In the genomic region with DNA sequence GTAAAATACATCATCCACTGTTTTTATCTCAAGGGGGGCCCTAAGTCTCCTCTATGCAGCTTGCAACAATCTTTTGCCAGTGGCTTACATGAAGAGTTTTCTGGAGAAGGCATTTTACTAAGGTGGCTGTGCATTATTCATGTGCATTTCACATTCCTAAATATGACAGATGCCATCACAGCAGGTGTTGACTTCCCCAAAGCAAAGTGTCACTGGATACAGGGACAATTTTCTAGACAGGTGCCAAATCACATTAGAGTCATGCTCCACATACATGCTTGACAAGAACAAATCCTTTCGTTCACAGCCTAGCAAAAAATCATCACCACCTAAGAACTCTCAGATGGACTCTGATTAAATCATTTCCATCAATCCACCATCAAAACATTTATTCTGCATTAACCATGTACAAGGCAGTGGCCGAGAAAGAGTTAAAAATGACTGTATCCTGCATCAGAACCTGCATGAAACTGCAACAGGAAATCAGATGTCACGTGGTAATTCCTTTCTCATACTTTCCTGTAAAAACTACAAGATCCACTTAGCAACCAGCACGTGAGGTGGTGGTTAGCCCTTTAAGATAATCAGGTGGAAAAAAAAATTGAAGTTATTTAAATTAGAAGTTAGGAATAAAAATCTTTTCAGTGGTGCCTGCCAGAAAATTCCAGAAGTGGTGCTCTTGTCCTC, we compare ENCODE assay signal across 1 cellular context.
TF ChIP-seq lines count a peak whose summit lies in the region.

No MANE protein-coding gene starts in this region.

TF ChIP-seq in HCT116, 20 proteins besides CTCF, POLR2A, EP300 and RAD21 (continued from another document):
- no peak for TF ChIP-seq TCF7L2 (IDR thresholded peaks at IDR 0.05; ENCODE audit: borderline replicate concordance, extremely low read depth, insufficient read depth, insufficient read length)
- TF ChIP-seq, protein P1, sequence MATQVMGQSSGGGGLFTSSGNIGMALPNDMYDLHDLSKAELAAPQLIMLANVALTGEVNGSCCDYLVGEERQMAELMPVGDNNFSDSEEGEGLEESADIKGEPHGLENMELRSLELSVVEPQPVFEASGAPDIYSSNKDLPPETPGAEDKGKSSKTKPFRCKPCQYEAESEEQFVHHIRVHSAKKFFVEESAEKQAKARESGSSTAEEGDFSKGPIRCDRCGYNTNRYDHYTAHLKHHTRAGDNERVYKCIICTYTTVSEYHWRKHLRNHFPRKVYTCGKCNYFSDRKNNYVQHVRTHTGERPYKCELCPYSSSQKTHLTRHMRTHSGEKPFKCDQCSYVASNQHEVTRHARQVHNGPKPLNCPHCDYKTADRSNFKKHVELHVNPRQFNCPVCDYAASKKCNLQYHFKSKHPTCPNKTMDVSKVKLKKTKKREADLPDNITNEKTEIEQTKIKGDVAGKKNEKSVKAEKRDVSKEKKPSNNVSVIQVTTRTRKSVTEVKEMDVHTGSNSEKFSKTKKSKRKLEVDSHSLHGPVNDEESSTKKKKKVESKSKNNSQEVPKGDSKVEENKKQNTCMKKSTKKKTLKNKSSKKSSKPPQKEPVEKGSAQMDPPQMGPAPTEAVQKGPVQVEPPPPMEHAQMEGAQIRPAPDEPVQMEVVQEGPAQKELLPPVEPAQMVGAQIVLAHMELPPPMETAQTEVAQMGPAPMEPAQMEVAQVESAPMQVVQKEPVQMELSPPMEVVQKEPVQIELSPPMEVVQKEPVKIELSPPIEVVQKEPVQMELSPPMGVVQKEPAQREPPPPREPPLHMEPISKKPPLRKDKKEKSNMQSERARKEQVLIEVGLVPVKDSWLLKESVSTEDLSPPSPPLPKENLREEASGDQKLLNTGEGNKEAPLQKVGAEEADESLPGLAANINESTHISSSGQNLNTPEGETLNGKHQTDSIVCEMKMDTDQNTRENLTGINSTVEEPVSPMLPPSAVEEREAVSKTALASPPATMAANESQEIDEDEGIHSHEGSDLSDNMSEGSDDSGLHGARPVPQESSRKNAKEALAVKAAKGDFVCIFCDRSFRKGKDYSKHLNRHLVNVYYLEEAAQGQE (IDR thresholded peaks at IDR 0.05; ENCODE audit: low read depth) = no peak
